In the genomic region with DNA sequence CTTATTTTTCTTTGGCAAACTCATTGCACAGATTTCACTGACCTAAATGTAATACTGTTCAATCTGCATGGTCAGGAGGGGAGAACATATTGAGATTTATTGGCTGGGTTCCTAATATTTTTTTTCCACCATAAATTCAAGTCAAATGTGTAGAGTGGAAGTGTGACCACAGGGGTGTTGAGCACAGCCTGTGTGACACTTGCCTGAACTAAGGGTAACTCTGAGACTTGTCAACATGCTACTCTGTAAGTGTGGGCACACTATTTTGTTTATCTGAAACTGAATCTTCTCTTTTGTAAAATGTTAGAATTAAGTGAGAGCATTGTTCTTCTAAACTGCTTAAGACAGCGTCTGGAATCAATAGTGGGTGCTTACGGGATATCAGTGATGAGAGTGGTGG, we compare ENCODE assay signal across 31 cellular contexts.
A peak's percentile ranks its signal among the peaks of the same experiment; 100 is the strongest.
DNase-seq lines count a peak whose midpoint lies in the region; ATAC-seq and TF ChIP-seq lines count a peak whose summit lies in the region.
"Had no signal": no experiment of that assay in that cellular context is flagged by ENCODE, and none has a peak within 500 bp of the region (broad histone marks: within the 10 kb centered on the region; RNA-seq: fewer than 3 reads in every experiment).

No MANE protein-coding gene starts in this region.

- no peaks in the 10 kb centered on the region for H3K9me2 ChIP-seq in GM23338 (ENCODE audit: insufficient read depth)

- no peak overlapping the region for H3K4me3 ChIP-seq in GM23338
- H3K4me3 ChIP-seq: A549; BLaER1; BLaER1 treated with 17β-estradiol and CSF1 and Interleukin-3, amounts not matched to agents 10 nM and 100 nM had no signal

- no peaks in the 10 kb centered on the region for H3K4me1 ChIP-seq in GM23338 (ENCODE audit: insufficient read depth)
- H3K4me1 ChIP-seq: A549; BLaER1; BLaER1 treated with 17β-estradiol and CSF1 and Interleukin-3, amounts not matched to agents 10 nM and 100 nM; Caco-2 had no signal

- peak overlapping the region; percentile 15 for H3K4me3 Mint-ChIP-seq in natural killer cell
- no peak overlapping the region for H3K4me3 Mint-ChIP-seq in natural killer cell treated with Interleukin-12 subunit alpha and Interleukin-12 subunit beta and Interleukin-15 and Interleukin-18, amount 100 ng/mL, for 72 hours
- H3K4me3 Mint-ChIP-seq in GM23338: no peak overlapping the region
- H3K4me3 Mint-ChIP-seq: B cell; CD14-positive monocyte; CD4-positive, alpha-beta memory T cell; CD4-positive, alpha-beta T cell; CD4-positive, CD25-positive, alpha-beta regulatory T cell; CD8-positive, alpha-beta memory T cell; CD8-positive, alpha-beta T cell had no signal

- no peaks in the 10 kb centered on the region for H3F3A ChIP-seq in GM23338 (replicated peaks; ENCODE audit: low read depth)

- intact Hi-C loops in natural killer cell (cut with micrococcal nuclease): no loop called here

- no peaks in the 10 kb centered on the region for H3K36me3 Mint-ChIP-seq in natural killer cell
- no peaks in the 10 kb centered on the region for H3K36me3 Mint-ChIP-seq in natural killer cell treated with Interleukin-12 subunit alpha and Interleukin-12 subunit beta and Interleukin-15 and Interleukin-18, amount 100 ng/mL, for 72 hours
- no peaks in the 10 kb centered on the region; the same call in 2 of the 3 replicates for H3K36me3 Mint-ChIP-seq in GM23338 (ENCODE audit: low read depth)
- H3K36me3 Mint-ChIP-seq: CD14-positive monocyte; CD4-positive, alpha-beta memory T cell; CD4-positive, CD25-positive, alpha-beta regulatory T cell; CD8-positive, alpha-beta T cell had no signal

- 0 out of 2 replicates have a peak overlapping the region, but pooled peaks have one; percentile 25 for H2AFZ ChIP-seq in GM23338

- peaks cover 16 to 18% of the 10 kb centered on the region in 2 donors for H3K4me1 Mint-ChIP-seq in natural killer cell
- H3K4me1 Mint-ChIP-seq in natural killer cell treated with Interleukin-12 subunit alpha and Interleukin-12 subunit beta and Interleukin-15 and Interleukin-18, amount 100 ng/mL, for 72 hours (ENCODE audit: low read depth in 2 of 2): peaks cover 0 to 14% of the 10 kb centered on the region in 2 donors
- H3K4me1 Mint-ChIP-seq in GM23338: peaks cover 4% of the 10 kb centered on the region; the same call in 2 of the 3 replicates
- H3K4me1 Mint-ChIP-seq: B cell; CD14-positive monocyte; CD4-positive, alpha-beta memory T cell; CD4-positive, CD25-positive, alpha-beta regulatory T cell; CD8-positive, alpha-beta memory T cell had no signal

- DNase-seq in natural killer cell (no peak), GM23338 (ENCODE audit: low spot score) (no peak)
- DNase-seq in natural killer cell treated with Interleukin-12 subunit alpha and Interleukin-12 subunit beta and Interleukin-15 and Interleukin-18, amount 100 ng/mL, for 72 hours (ENCODE audit: low spot score): no peak
- DNase-seq: 8988T; ACHN; AML-193; BE2C; C1 segment of cervical spinal cord; Caco-2; Calu3; CD4-positive, alpha-beta memory T cell; CD4-positive, alpha-beta T cell; CD4-positive, CD25-positive, alpha-beta regulatory T cell; CD8-positive, alpha-beta memory T cell; CD8-positive, alpha-beta T cell; COR-L47; DMS 273 treated with DMSO at 0.1 percent for 48 hours; DMS153; DMS53; DMS79; DMS79 treated with DMSO at 0.1 percent for 48 hours; DND-41; EL had no signal

- H3K27me3 ChIP-seq in GM23338 (ENCODE audit: insufficient read depth): no peaks in the 10 kb centered on the region
- H3K27me3 ChIP-seq: BE2C; BLaER1; BLaER1 treated with 17β-estradiol and CSF1 and Interleukin-3, amounts not matched to agents 10 nM and 100 nM had no signal

- TF ChIP-seq CTCF in natural killer cell (IDR thresholded peaks at IDR 0.05): no peak
- TF ChIP-seq CTCF in GM23338 (conservative IDR thresholded peaks at IDR 0.05; ENCODE audit: low read depth in 2 of 2): no peak

- no peaks in the 10 kb centered on the region for H4K20me1 ChIP-seq in GM23338 (replicated peaks; ENCODE audit: insufficient read depth)
- H4K20me1 ChIP-seq: BLaER1; BLaER1 treated with 17β-estradiol and CSF1 and Interleukin-3, amounts not matched to agents 10 nM and 100 nM had no signal

- H3K27ac ChIP-seq in GM23338 (ENCODE audit: low read depth): no peak overlapping the region
- H3K27ac ChIP-seq: 22Rv1; A549; BLaER1; BLaER1 treated with 17β-estradiol and CSF1 and Interleukin-3, amounts not matched to agents 10 nM and 100 nM; C4-2B had no signal

- ATAC-seq in natural killer cell (peak in 2 of 3 donors; percentile 62 to 64), GM23338 (no peak), HG02884 (IDR thresholded peaks at IDR 0.05; ENCODE audit: unreplicated experiment) (no peak)
- no peak for ATAC-seq in natural killer cell treated with Interleukin-12 subunit alpha and Interleukin-12 subunit beta and Interleukin-15 and Interleukin-18, amount 100 ng/mL, for 72 hours
- ATAC-seq: A549; CD8-positive, alpha-beta T cell had no signal

- no peak overlapping the region for H3K4me2 ChIP-seq in GM23338
- H3K4me2 ChIP-seq: A549; BLaER1; BLaER1 treated with 17β-estradiol and CSF1 and Interleukin-3, amounts not matched to agents 10 nM and 100 nM had no signal

- no peaks in the 10 kb centered on the region for H3K27me3 Mint-ChIP-seq in natural killer cell (ENCODE audit: low read depth in 2 of 2)
- no peaks in the 10 kb centered on the region for H3K27me3 Mint-ChIP-seq in natural killer cell treated with Interleukin-12 subunit alpha and Interleukin-12 subunit beta and Interleukin-15 and Interleukin-18, amount 100 ng/mL, for 72 hours
- H3K27me3 Mint-ChIP-seq in GM23338 (ENCODE audit: insufficient read depth, low read depth, poor library complexity): no peaks in the 10 kb centered on the region
- H3K27me3 Mint-ChIP-seq: B cell; CD4-positive, alpha-beta memory T cell; CD4-positive, alpha-beta T cell; CD4-positive, CD25-positive, alpha-beta regulatory T cell; CD8-positive, alpha-beta memory T cell had no signal

- peak overlapping the region in 1 of 2 donors; percentile 10 for H3K27ac Mint-ChIP-seq in natural killer cell
- H3K27ac Mint-ChIP-seq in natural killer cell treated with Interleukin-12 subunit alpha and Interleukin-12 subunit beta and Interleukin-15 and Interleukin-18, amount 100 ng/mL, for 72 hours: no peak overlapping the region
- no peak overlapping the region for H3K27ac Mint-ChIP-seq in GM23338
- H3K27ac Mint-ChIP-seq: B cell; CD14-positive monocyte; CD4-positive, alpha-beta memory T cell; CD4-positive, alpha-beta T cell; CD4-positive, CD25-positive, alpha-beta regulatory T cell; CD8-positive, alpha-beta memory T cell; CD8-positive, alpha-beta T cell had no signal

- no peaks in the 10 kb centered on the region for H3K9me3 Mint-ChIP-seq in natural killer cell
- no peaks in the 10 kb centered on the region for H3K9me3 Mint-ChIP-seq in natural killer cell treated with Interleukin-12 subunit alpha and Interleukin-12 subunit beta and Interleukin-15 and Interleukin-18, amount 100 ng/mL, for 72 hours
- H3K9me3 Mint-ChIP-seq in GM23338: peaks cover 39% of the 10 kb centered on the region
- H3K9me3 Mint-ChIP-seq: CD4-positive, alpha-beta T cell; CD8-positive, alpha-beta T cell had no signal

- H3K79me2 ChIP-seq in GM23338 (replicated peaks; ENCODE audit: insufficient read depth): no peaks in the 10 kb centered on the region

- H3K36me3 ChIP-seq in GM23338 (ENCODE audit: insufficient read depth): no peaks in the 10 kb centered on the region
- H3K36me3 ChIP-seq: BE2C; BLaER1; BLaER1 treated with 17β-estradiol and CSF1 and Interleukin-3, amounts not matched to agents 10 nM and 100 nM had no signal

TF ChIP-seq in GM23338, 12 proteins besides CTCF, POLR2A, EP300 and RAD21 (continues in another document):
- TF ChIP-seq POLR2AphosphoS5 (IDR thresholded peaks at IDR 0.05; ENCODE audit: low read depth): no peak

Comparison
In these comparisons a context has a peak if more than half of its experiments do, and no peak if none do; other contexts are left out.
1. ATAC-seq: peak in natural killer cell (2 of 3); none in natural killer cell treated with Interleukin-12 subunit alpha and Interleukin-12 subunit beta and Interleukin-15 and Interleukin-18, amount 100 ng/mL, for 72 hours (0 of 2), GM23338 (single experiment) and HG02884 (single experiment).